In the genomic region with DNA sequence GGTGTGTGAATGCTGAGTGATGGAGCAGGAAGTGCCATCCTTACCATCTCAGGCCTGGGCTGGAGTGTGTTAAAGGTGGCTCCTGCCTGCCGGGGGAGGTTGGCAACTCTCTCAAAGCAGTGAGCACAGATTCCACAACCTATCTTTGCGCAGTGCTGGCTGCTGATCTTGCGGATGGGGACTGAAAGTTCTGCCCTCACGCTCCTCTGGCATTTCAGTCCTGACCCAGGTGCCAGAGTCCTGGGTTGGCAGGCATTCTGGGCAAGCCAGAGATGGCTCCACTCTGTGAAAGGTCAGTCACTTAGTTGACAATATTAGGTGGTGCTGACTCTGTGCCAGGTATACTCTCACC, we compare ENCODE assay signal across 28 cellular contexts.
DNase-seq lines count a peak whose midpoint lies in the region; ATAC-seq and TF ChIP-seq lines count a peak whose summit lies in the region.
"Had no signal": no experiment of that assay in that cellular context is flagged by ENCODE, and none has a peak within 500 bp of the region (broad histone marks: within the 10 kb centered on the region; RNA-seq: fewer than 3 reads in every experiment).

No MANE protein-coding gene starts in this region.

- H3K27me3 ChIP-seq in psoas muscle (ENCODE audit: insufficient read depth in 3 of 3, low read length in 2 of 3) (no peaks in the 10 kb centered on the region), vagina (no peaks in the 10 kb centered on the region)
- H3K27me3 ChIP-seq: gastroesophageal sphincter had no signal

- POLR2A ChIA-PET in activated CD4-positive, alpha-beta memory T cell treated with anti-CD3 and anti-CD28 coated beads, Interleukin-2, amount 10 ng/mL, durations not matched to agents 7 days and 5 days (lab: Charles Lee), result no interaction called here

- WGBS in psoas muscle, 3 donors, result 41 to 53% (median 45%) methylated on average over 4 of the region's 4 CpGs

- TF ChIP-seq POLR2A in vagina (IDR thresholded peaks at IDR 0.05), result no peak

- H3K27ac ChIP-seq in psoas muscle (no peak overlapping the region), vagina (no peak overlapping the region)
- H3K27ac ChIP-seq: gastroesophageal sphincter, thoracic aorta had no signal

- H3K36me3 ChIP-seq in psoas muscle (ENCODE audit: insufficient read depth in 1 of 2, low read depth in 1 of 2), result no peaks in the 10 kb centered on the region
- no peaks in the 10 kb centered on the region for H3K36me3 ChIP-seq in vagina
- H3K36me3 ChIP-seq: gastroesophageal sphincter, thoracic aorta had no signal

- ATAC-seq in natural killer cell treated with Interleukin-12 subunit alpha and Interleukin-12 subunit beta and Interleukin-15 and Interleukin-18, amount 100 ng/mL, for 72 hours, result no peak
- ATAC-seq in natural killer cell (no peak), left ventricle myocardium superior (peak; percentile 94), psoas muscle (peak in 3 of 4 donors; percentile 56 to 73 (median 58)), GM18520 (IDR thresholded peaks at IDR 0.05; ENCODE audit: unreplicated experiment) (no peak), HG02938 (IDR thresholded peaks at IDR 0.05; ENCODE audit: unreplicated experiment) (no peak)
- ATAC-seq: activated CD8-positive, alpha-beta T cell treated with anti-CD3 and anti-CD28 coated beads for 36 hours; gastroesophageal sphincter; GM23338; left colon; stimulated activated naive CD8-positive, alpha-beta T cell treated with anti-CD3 and anti-CD28 coated beads, Interleukin-15, Interleukin-2, amounts not matched to agents 100 U/mL and 50 U/mL, for 24 hours had no signal

- H3K4me1 ChIP-seq in psoas muscle (no peaks in the 10 kb centered on the region), vagina (peaks cover 10% of the 10 kb centered on the region)
- H3K4me1 ChIP-seq: gastroesophageal sphincter had no signal

- no peak for TF ChIP-seq CTCF in natural killer cell (IDR thresholded peaks at IDR 0.05)
- no peak for TF ChIP-seq CTCF in psoas muscle (IDR thresholded peaks at IDR 0.05)
- TF ChIP-seq CTCF in vagina (IDR thresholded peaks at IDR 0.05), result no peak

- no peaks in the 10 kb centered on the region for H3K9me3 Mint-ChIP-seq in natural killer cell treated with Interleukin-12 subunit alpha and Interleukin-12 subunit beta and Interleukin-15 and Interleukin-18, amount 100 ng/mL, for 72 hours
- H3K9me3 Mint-ChIP-seq in natural killer cell, result no peaks in the 10 kb centered on the region
- H3K9me3 Mint-ChIP-seq in activated CD4-positive, alpha-beta memory T cell treated with anti-CD3 and anti-CD28 coated beads, Interleukin-2, amount 10 ng/mL, durations not matched to agents 7 days and 5 days, result no peaks in the 10 kb centered on the region
- H3K9me3 Mint-ChIP-seq: activated CD8-positive, alpha-beta T cell treated with anti-CD3 and anti-CD28 coated beads for 36 hours; activated naive CD8-positive, alpha-beta T cell treated with anti-CD3 and anti-CD28 coated beads, Interleukin-2, amount 10 ng/mL, durations not matched to agents 7 days and 5 days; memory B cell had no signal

- H3K36me3 Mint-ChIP-seq in natural killer cell treated with Interleukin-12 subunit alpha and Interleukin-12 subunit beta and Interleukin-15 and Interleukin-18, amount 100 ng/mL, for 72 hours, result no peaks in the 10 kb centered on the region
- H3K36me3 Mint-ChIP-seq in natural killer cell, result no peaks in the 10 kb centered on the region
- no peaks in the 10 kb centered on the region for H3K36me3 Mint-ChIP-seq in activated CD4-positive, alpha-beta memory T cell treated with anti-CD3 and anti-CD28 coated beads, Interleukin-2, amount 10 ng/mL, durations not matched to agents 7 days and 5 days (ENCODE audit: low read depth)
- H3K36me3 Mint-ChIP-seq: activated naive CD8-positive, alpha-beta T cell treated with anti-CD3 and anti-CD28 coated beads, Interleukin-2, amount 10 ng/mL, durations not matched to agents 7 days and 5 days; CD4-positive, alpha-beta memory T cell; memory B cell had no signal

- H3K4me1 Mint-ChIP-seq in natural killer cell treated with Interleukin-12 subunit alpha and Interleukin-12 subunit beta and Interleukin-15 and Interleukin-18, amount 100 ng/mL, for 72 hours (ENCODE audit: low read depth in 2 of 2), result no peaks in the 10 kb centered on the region
- no peaks in the 10 kb centered on the region for H3K4me1 Mint-ChIP-seq in natural killer cell
- H3K4me1 Mint-ChIP-seq in activated CD4-positive, alpha-beta memory T cell treated with anti-CD3 and anti-CD28 coated beads, Interleukin-2, amount 10 ng/mL, durations not matched to agents 7 days and 5 days, result no peaks in the 10 kb centered on the region
- H3K4me1 Mint-ChIP-seq: activated naive CD8-positive, alpha-beta T cell treated with anti-CD3 and anti-CD28 coated beads, Interleukin-2, amount 10 ng/mL, durations not matched to agents 7 days and 5 days; B cell; CD4-positive, alpha-beta memory T cell; memory B cell had no signal

- H3K27ac Mint-ChIP-seq in natural killer cell treated with Interleukin-12 subunit alpha and Interleukin-12 subunit beta and Interleukin-15 and Interleukin-18, amount 100 ng/mL, for 72 hours, result no peak overlapping the region
- H3K27ac Mint-ChIP-seq in natural killer cell, result no peak overlapping the region
- no peak overlapping the region for H3K27ac Mint-ChIP-seq in activated CD4-positive, alpha-beta memory T cell treated with anti-CD3 and anti-CD28 coated beads, Interleukin-2, amount 10 ng/mL, durations not matched to agents 7 days and 5 days
- H3K27ac Mint-ChIP-seq: activated CD8-positive, alpha-beta T cell treated with anti-CD3 and anti-CD28 coated beads for 36 hours; activated naive CD8-positive, alpha-beta T cell treated with anti-CD3 and anti-CD28 coated beads, Interleukin-2, amount 10 ng/mL, durations not matched to agents 7 days and 5 days; B cell; CD4-positive, alpha-beta memory T cell; memory B cell had no signal

- H3K27me3 Mint-ChIP-seq in natural killer cell treated with Interleukin-12 subunit alpha and Interleukin-12 subunit beta and Interleukin-15 and Interleukin-18, amount 100 ng/mL, for 72 hours, result peaks cover 4 to 32% of the 10 kb centered on the region in 2 donors
- H3K27me3 Mint-ChIP-seq in natural killer cell (ENCODE audit: low read depth in 2 of 2), result peaks cover 15 to 23% of the 10 kb centered on the region in 2 donors
- peaks cover 9% of the 10 kb centered on the region for H3K27me3 Mint-ChIP-seq in activated CD4-positive, alpha-beta memory T cell treated with anti-CD3 and anti-CD28 coated beads, Interleukin-2, amount 10 ng/mL, durations not matched to agents 7 days and 5 days

- H3K9me3 ChIP-seq in psoas muscle, result no peaks in the 10 kb centered on the region
- no peaks in the 10 kb centered on the region for H3K9me3 ChIP-seq in vagina
- H3K9me3 ChIP-seq: gastroesophageal sphincter, thoracic aorta had no signal

- CTCF ChIA-PET in activated CD4-positive, alpha-beta memory T cell treated with anti-CD3 and anti-CD28 coated beads, Interleukin-2, amount 10 ng/mL, durations not matched to agents 7 days and 5 days (lab: Charles Lee), result no interaction called here

- peak; percentile 25 for DNase-seq in natural killer cell treated with Interleukin-12 subunit alpha and Interleukin-12 subunit beta and Interleukin-15 and Interleukin-18, amount 100 ng/mL, for 72 hours (ENCODE audit: low spot score)
- DNase-seq in natural killer cell (no peak), left ventricle myocardium superior (peak; percentile 73), psoas muscle (no peak), vagina (ENCODE audit: extremely low spot score in 2 of 2) (peak; percentile 37 to 54)
- DNase-seq in activated CD4-positive, alpha-beta memory T cell treated with anti-CD3 and anti-CD28 coated beads, Interleukin-2, amount 10 ng/mL, durations not matched to agents 7 days and 5 days, result no peak
- DNase-seq: activated CD8-positive, alpha-beta T cell treated with anti-CD3 and anti-CD28 coated beads for 36 hours; activated naive CD8-positive, alpha-beta T cell treated with anti-CD3 and anti-CD28 coated beads, Interleukin-2, amount 10 ng/mL, durations not matched to agents 7 days and 5 days; aorta; CD4-positive, alpha-beta memory T cell; effector CD4-positive, alpha-beta T cell; hypothalamus; KG1; MM.1S; NCI-H2029 treated with DMSO at 0.1 percent for 48 hours; NCI-H524; OCI-M1; stimulated activated naive CD8-positive, alpha-beta T cell treated with anti-CD3 and anti-CD28 coated beads, Interleukin-15, Interleukin-2, amounts not matched to agents 100 U/mL and 50 U/mL, for 24 hours; T-helper 2 cell had no signal

- H3K4me3 Mint-ChIP-seq in natural killer cell treated with Interleukin-12 subunit alpha and Interleukin-12 subunit beta and Interleukin-15 and Interleukin-18, amount 100 ng/mL, for 72 hours, result no peak overlapping the region
- H3K4me3 Mint-ChIP-seq in natural killer cell, result no peak overlapping the region
- no peak overlapping the region for H3K4me3 Mint-ChIP-seq in activated CD4-positive, alpha-beta memory T cell treated with anti-CD3 and anti-CD28 coated beads, Interleukin-2, amount 10 ng/mL, durations not matched to agents 7 days and 5 days
- H3K4me3 Mint-ChIP-seq: activated CD8-positive, alpha-beta T cell treated with anti-CD3 and anti-CD28 coated beads for 36 hours; activated naive CD8-positive, alpha-beta T cell treated with anti-CD3 and anti-CD28 coated beads, Interleukin-2, amount 10 ng/mL, durations not matched to agents 7 days and 5 days; B cell; CD4-positive, alpha-beta memory T cell; GM23338; memory B cell had no signal

- intact Hi-C loops in natural killer cell (cut with micrococcal nuclease), result no loop called here
- intact Hi-C loops in left ventricle myocardium superior (cut with micrococcal nuclease), result no loop called here
- intact Hi-C loops in psoas muscle (cut with DNase I), result no loop called here
- intact Hi-C loops in vagina (cut with DNase I), result no loop called here

- H3K4me3 ChIP-seq in psoas muscle, result no peak overlapping the region
- no peak overlapping the region for H3K4me3 ChIP-seq in vagina
- H3K4me3 ChIP-seq: gastroesophageal sphincter, GM23338, skin epidermis, thoracic aorta had no signal

Comparison
In these comparisons a context has a peak if more than half of its experiments do, and no peak if none do; other contexts are left out.
1. DNase-seq: peak in natural killer cell treated with Interleukin-12 subunit alpha and Interleukin-12 subunit beta and Interleukin-15 and Interleukin-18, amount 100 ng/mL, for 72 hours (single experiment), left ventricle myocardium superior (single experiment) and vagina (2 of 2); none in natural killer cell (single experiment), psoas muscle (0 of 2) and activated CD4-positive, alpha-beta memory T cell treated with anti-CD3 and anti-CD28 coated beads, Interleukin-2, amount 10 ng/mL, durations not matched to agents 7 days and 5 days (single experiment).
2. ATAC-seq: peak in left ventricle myocardium superior (single experiment) and psoas muscle (3 of 4); none in natural killer cell treated with Interleukin-12 subunit alpha and Interleukin-12 subunit beta and Interleukin-15 and Interleukin-18, amount 100 ng/mL, for 72 hours (0 of 2), natural killer cell (0 of 3), GM18520 (single experiment) and HG02938 (single experiment).